ENCODE assay signal across 28 cellular contexts in genomic region chr15:40448354-40448753, GRCh38.
"Had no signal": no experiment of that assay in that cellular context is flagged by ENCODE, and none has a peak within 500 bp of the region (broad histone marks: within the 10 kb centered on the region; RNA-seq: fewer than 3 reads in every experiment).

No MANE protein-coding gene starts in this region.

- H3K36me3 ChIP-seq: adrenal gland, colonic mucosa, esophagus muscularis mucosa, gastrocnemius medialis had no signal

- ATAC-seq: activated naive CD8-positive, alpha-beta T cell treated with anti-CD3 and anti-CD28 coated beads, Interleukin-2, amount 50 U/mL, for 24 hours; body of pancreas; gastrocnemius medialis had no signal

- H3K27me3 ChIP-seq: adrenal gland, body of pancreas, colonic mucosa, esophagus muscularis mucosa, foreskin keratinocyte, gastrocnemius medialis had no signal

- H3K4me3 Mint-ChIP-seq: activated CD4-positive, alpha-beta memory T cell treated with anti-CD3 and anti-CD28 coated beads, Interleukin-2, amount 10 ng/mL, durations not matched to agents 7 days and 5 days; activated CD4-positive, alpha-beta T cell treated with anti-CD3 and anti-CD28 coated beads, Interleukin-2, amount 10 ng/mL, durations not matched to agents 7 days and 5 days; activated naive CD4-positive, alpha-beta T cell treated with anti-CD3 and anti-CD28 coated beads for 36 hours; activated naive CD4-positive, alpha-beta T cell treated with anti-CD3 and anti-CD28 coated beads, Interleukin-2, amount 50 U/mL, for 24 hours; activated naive CD8-positive, alpha-beta T cell treated with anti-CD3 and anti-CD28 coated beads for 36 hours; activated naive CD8-positive, alpha-beta T cell treated with anti-CD3 and anti-CD28 coated beads, Interleukin-2, amount 50 U/mL, for 24 hours; activated T-helper 1 cell treated with anti-CD3 and anti-CD28 coated beads, Interleukin-12 subunit alpha, Interleukin-12 subunit beta, Interleukin-2, Interleukin-4 antibody, amounts not matched to agents 30 ng/mL and 10 ng/mL and 1 ng/mL, durations not matched to agents 14 hours and 24 hours and 36 hours had no signal

- H3K4me1 ChIP-seq: gastrocnemius medialis had no signal

- H3K27me3 Mint-ChIP-seq: activated naive CD4-positive, alpha-beta T cell treated with anti-CD3 and anti-CD28 coated beads, Interleukin-2, amount 50 U/mL, for 24 hours; activated naive CD8-positive, alpha-beta T cell treated with anti-CD3 and anti-CD28 coated beads for 36 hours; activated naive CD8-positive, alpha-beta T cell treated with anti-CD3 and anti-CD28 coated beads, Interleukin-2, amount 50 U/mL, for 24 hours had no signal

- H3K27ac Mint-ChIP-seq: activated CD4-positive, alpha-beta memory T cell treated with anti-CD3 and anti-CD28 coated beads, Interleukin-2, amount 10 ng/mL, durations not matched to agents 7 days and 5 days; activated CD4-positive, alpha-beta T cell treated with anti-CD3 and anti-CD28 coated beads, Interleukin-2, amount 10 ng/mL, durations not matched to agents 7 days and 5 days; activated naive CD4-positive, alpha-beta T cell treated with anti-CD3 and anti-CD28 coated beads for 36 hours; activated naive CD8-positive, alpha-beta T cell treated with anti-CD3 and anti-CD28 coated beads for 36 hours; activated naive CD8-positive, alpha-beta T cell treated with anti-CD3 and anti-CD28 coated beads, Interleukin-2, amount 50 U/mL, for 24 hours; activated T-helper 1 cell treated with anti-CD3 and anti-CD28 coated beads, Interleukin-12 subunit alpha, Interleukin-12 subunit beta, Interleukin-2, Interleukin-4 antibody, amounts not matched to agents 30 ng/mL and 10 ng/mL and 1 ng/mL, durations not matched to agents 14 hours and 24 hours and 36 hours; activated T-helper 2 cell treated with anti-CD3 and anti-CD28 coated beads, Interferon-gamma antibody, Interleukin-2, Interleukin-4, amounts not matched to agents 10 μg/mL and 5 μg/mL and 100 μg/mL, durations not matched to agents 14 hours and 24 hours and 36 hours had no signal

- H3K27ac ChIP-seq: adrenal gland, body of pancreas, colonic mucosa, esophagus muscularis mucosa, foreskin keratinocyte, gastrocnemius medialis had no signal

- H3K9me3 ChIP-seq: adrenal gland, body of pancreas, colonic mucosa, esophagus muscularis mucosa, gastrocnemius medialis had no signal

- DNase-seq: activated CD4-positive, alpha-beta memory T cell treated with anti-CD3 and anti-CD28 coated beads, Interleukin-2, amount 10 ng/mL, durations not matched to agents 7 days and 5 days; activated CD4-positive, alpha-beta T cell treated with anti-CD3 and anti-CD28 coated beads for 1 hour; activated CD4-positive, alpha-beta T cell treated with anti-CD3 and anti-CD28 coated beads for 4 hours; activated CD4-positive, alpha-beta T cell treated with anti-CD3 and anti-CD28 coated beads, Interleukin-2, amount 10 ng/mL, durations not matched to agents 7 days and 5 days; activated CD4-positive, alpha-beta T cell treated with anti-CD3 and anti-CD28 coated beads, Interleukin-2, amount 50 U/mL, for 4 hours; activated CD8-positive, alpha-beta memory T cell treated with anti-CD3 and anti-CD28 coated beads, Interleukin-2, amount 50 U/mL, for 48 hours; activated effector memory CD4-positive, alpha-beta T cell treated with anti-CD3 and anti-CD28 coated beads, Interleukin-2, amount 50 U/mL, for 16 hours; activated naive CD4-positive, alpha-beta T cell treated with anti-CD3 and anti-CD28 coated beads for 36 hours; activated naive CD8-positive, alpha-beta T cell treated with anti-CD3 and anti-CD28 coated beads for 36 hours; activated naive CD8-positive, alpha-beta T cell treated with anti-CD3 and anti-CD28 coated beads, Interleukin-2, amount 50 U/mL, for 24 hours; activated T-cell treated with anti-CD3 and anti-CD28 coated beads for 4 hours; activated T-cell treated with anti-CD3 and anti-CD28 coated beads, Interleukin-2, amount 50 U/mL, for 48 hours; adrenal gland; amygdala; aorta; body of pancreas; central memory CD4-positive, alpha-beta T cell; cerebellar nuclear complex; colonic mucosa; effector memory CD4-positive, alpha-beta T cell; erythroblast; foreskin keratinocyte; gastrocnemius medialis; T-helper 2 cell had no signal

- H3K9me3 Mint-ChIP-seq: activated CD4-positive, alpha-beta memory T cell treated with anti-CD3 and anti-CD28 coated beads, Interleukin-2, amount 10 ng/mL, durations not matched to agents 7 days and 5 days; activated CD4-positive, alpha-beta T cell treated with anti-CD3 and anti-CD28 coated beads, Interleukin-2, amount 10 ng/mL, durations not matched to agents 7 days and 5 days; activated naive CD4-positive, alpha-beta T cell treated with anti-CD3 and anti-CD28 coated beads for 36 hours; activated naive CD4-positive, alpha-beta T cell treated with anti-CD3 and anti-CD28 coated beads, Interleukin-2, amount 50 U/mL, for 24 hours; activated naive CD8-positive, alpha-beta T cell treated with anti-CD3 and anti-CD28 coated beads for 36 hours; activated naive CD8-positive, alpha-beta T cell treated with anti-CD3 and anti-CD28 coated beads, Interleukin-2, amount 50 U/mL, for 24 hours; activated T-helper 1 cell treated with anti-CD3 and anti-CD28 coated beads, Interleukin-12 subunit alpha, Interleukin-12 subunit beta, Interleukin-2, Interleukin-4 antibody, amounts not matched to agents 30 ng/mL and 10 ng/mL and 1 ng/mL, durations not matched to agents 14 hours and 24 hours and 36 hours; activated T-helper 2 cell treated with anti-CD3 and anti-CD28 coated beads, Interferon-gamma antibody, Interleukin-2, Interleukin-4, amounts not matched to agents 10 μg/mL and 5 μg/mL and 100 μg/mL, durations not matched to agents 14 hours and 24 hours and 36 hours had no signal

- H3K4me3 ChIP-seq: adrenal gland, body of pancreas, colonic mucosa, esophagus muscularis mucosa, gastrocnemius medialis had no signal
